ENCODE assay signal across 18 cellular contexts in the genomic region with DNA sequence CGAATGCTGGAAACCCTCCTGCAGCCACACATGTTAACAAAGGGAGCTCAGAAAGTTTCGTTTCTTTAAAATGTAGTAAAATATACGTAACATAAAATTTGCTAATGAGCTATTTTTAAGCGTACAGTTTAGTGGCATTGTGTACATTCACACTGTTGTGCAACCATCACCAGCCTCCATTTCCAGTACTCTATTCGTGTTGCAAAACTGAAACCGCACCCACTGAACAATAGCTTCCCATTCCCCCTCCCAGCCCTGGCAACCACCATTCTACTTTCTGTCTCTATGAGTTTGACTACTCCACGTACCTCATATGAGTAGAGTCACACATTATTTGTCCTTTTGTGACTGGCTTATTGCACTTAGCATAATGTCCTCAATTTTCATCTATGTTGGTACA.
A peak's percentile ranks its signal among the peaks of the same experiment; 100 is the strongest.
DNase-seq lines count a peak whose midpoint lies in the region; ATAC-seq and TF ChIP-seq lines count a peak whose summit lies in the region.
"Had no signal": no experiment of that assay in that cellular context is flagged by ENCODE, and none has a peak within 500 bp of the region (broad histone marks: within the 10 kb centered on the region; RNA-seq: fewer than 3 reads in every experiment).

No MANE protein-coding gene starts in this region.

- H2AFZ ChIP-seq in neural progenitor cell (replicated peaks) = no peak overlapping the region

- H3K27ac ChIP-seq in heart left ventricle = peak overlapping the region in 7 of 12 donors; percentile 2 to 87 (median 31)
- no peak overlapping the region for H3K27ac ChIP-seq in neural progenitor cell
- H3K27ac ChIP-seq: epithelial cell of prostate, SJSA1, tibial nerve had no signal

- H3K27ac Mint-ChIP-seq in CD14-positive monocyte (peak overlapping the region; percentile 95 to 100 (median 99)), neural progenitor cell (peak overlapping the region; percentile 69)
- H3K27ac Mint-ChIP-seq: activated naive CD4-positive, alpha-beta T cell treated with anti-CD3 and anti-CD28 coated beads, Interleukin-2, amount 50 U/mL, for 24 hours had no signal

- DNase-seq in CD14-positive monocyte (ENCODE audit: low spot score) (peak; percentile 90), NOMO-1 treated with dmso at 0.1 percent for 144 hours (lab: John Stamatoyannopoulos, UW; ENCODE audit: unreplicated experiment) (peak; percentile 89), heart left ventricle (no peak), neural progenitor cell (ENCODE audit: low spot score) (no peak), NCI-H2196 (lab: John Stamatoyannopoulos, UW; ENCODE audit: unreplicated experiment) (no peak), NCI-H2227 (lab: John Stamatoyannopoulos, UW; ENCODE audit: unreplicated experiment) (no peak), foreskin melanocyte (no peak)
- DNase-seq: central memory CD4-positive, alpha-beta T cell; hippocampal formation; NCI-H1694; NCI-H774; occipital lobe; stimulated activated CD4-positive, alpha-beta T cell treated with anti-CD3 and anti-CD28 coated beads, Interleukin-15, amount 100 ng/mL, for 24 hours had no signal

- peak overlapping the region; percentile 77 to 88 for H3K4me3 Mint-ChIP-seq in CD14-positive monocyte
- H3K4me3 Mint-ChIP-seq in neural progenitor cell = no peak overlapping the region
- H3K4me3 Mint-ChIP-seq: activated naive CD4-positive, alpha-beta T cell treated with anti-CD3 and anti-CD28 coated beads, Interleukin-2, amount 50 U/mL, for 24 hours had no signal

- peaks cover 7 to 50% (median 30%) of the 10 kb centered on the region in 12 donors for H3K4me1 ChIP-seq in heart left ventricle
- peaks cover under 1% of the 10 kb centered on the region for H3K4me1 ChIP-seq in neural progenitor cell

- H3F3A ChIP-seq in neural progenitor cell (ENCODE audit: low read depth) = no peaks in the 10 kb centered on the region

- H3K9me3 ChIP-seq in heart left ventricle = no peaks in the 10 kb centered on the region
- no peaks in the 10 kb centered on the region for H3K9me3 ChIP-seq in neural progenitor cell (ENCODE audit: low read depth)
- H3K9me3 ChIP-seq: SJSA1, tibial nerve had no signal

- no peak overlapping the region for H3K4me2 ChIP-seq in neural progenitor cell

- TF ChIP-seq CTCF in CD14-positive monocyte (IDR thresholded peaks at IDR 0.05) = no peak
- no peak for TF ChIP-seq CTCF in heart left ventricle (IDR thresholded peaks at IDR 0.05)
- no peak for TF ChIP-seq CTCF in neural progenitor cell (IDR thresholded peaks at IDR 0.05)

- H3K9me3 Mint-ChIP-seq in CD14-positive monocyte (no peaks in the 10 kb centered on the region), neural progenitor cell (peaks cover 4% of the 10 kb centered on the region)
- H3K9me3 Mint-ChIP-seq: activated naive CD4-positive, alpha-beta T cell treated with anti-CD3 and anti-CD28 coated beads, Interleukin-2, amount 50 U/mL, for 24 hours had no signal

- no peaks in the 10 kb centered on the region for H4K20me1 ChIP-seq in neural progenitor cell (ENCODE audit: low read depth)

- no peak for TF ChIP-seq POLR2A in heart left ventricle (IDR thresholded peaks at IDR 0.05)

- H3K27me3 ChIP-seq in heart left ventricle (no peaks in the 10 kb centered on the region), neural progenitor cell (no peaks in the 10 kb centered on the region)
- H3K27me3 ChIP-seq: SJSA1, tibial nerve had no signal

- peak overlapping the region in 1 of 12 donors; percentile 30 for H3K4me3 ChIP-seq in heart left ventricle
- H3K4me3 ChIP-seq in neural progenitor cell = no peak overlapping the region
- H3K4me3 ChIP-seq: SJSA1, tibial nerve had no signal

- peaks cover 0 to 1% (median 0%) of the 10 kb centered on the region in 3 donors for H3K27me3 Mint-ChIP-seq in CD14-positive monocyte (ENCODE audit: low read depth in 3 of 3)
- peaks cover 4% of the 10 kb centered on the region for H3K27me3 Mint-ChIP-seq in neural progenitor cell (ENCODE audit: insufficient read depth, low read depth)
- H3K27me3 Mint-ChIP-seq: activated naive CD4-positive, alpha-beta T cell treated with anti-CD3 and anti-CD28 coated beads, Interleukin-2, amount 50 U/mL, for 24 hours had no signal

- peaks cover 0 to 4% (median 0%) of the 10 kb centered on the region in 9 donors for H3K36me3 ChIP-seq in heart left ventricle
- H3K36me3 ChIP-seq in neural progenitor cell = no peaks in the 10 kb centered on the region
- H3K36me3 ChIP-seq: SJSA1 had no signal

- H3K4me1 Mint-ChIP-seq in CD14-positive monocyte = peaks cover 58% of the 10 kb centered on the region
- peaks cover 29% of the 10 kb centered on the region for H3K4me1 Mint-ChIP-seq in neural progenitor cell
- H3K4me1 Mint-ChIP-seq: activated naive CD4-positive, alpha-beta T cell treated with anti-CD3 and anti-CD28 coated beads, Interleukin-2, amount 50 U/mL, for 24 hours had no signal

- H3K36me3 Mint-ChIP-seq in CD14-positive monocyte = peaks cover 0 to 9% of the 10 kb centered on the region in 2 donors
- peaks cover 4% of the 10 kb centered on the region for H3K36me3 Mint-ChIP-seq in neural progenitor cell
- H3K36me3 Mint-ChIP-seq: activated naive CD4-positive, alpha-beta T cell treated with anti-CD3 and anti-CD28 coated beads, Interleukin-2, amount 50 U/mL, for 24 hours had no signal

- peak in 3 of 4 donors; percentile 43 to 75 (median 45) for ATAC-seq in heart left ventricle
- ATAC-seq in HG02571 (IDR thresholded peaks at IDR 0.05; ENCODE audit: unreplicated experiment) = no peak

- no peaks in the 10 kb centered on the region for H3K79me2 ChIP-seq in neural progenitor cell (ENCODE audit: low read depth)

- intact Hi-C loops in CD14-positive monocyte (cut with micrococcal nuclease) (no loop called here), heart left ventricle (cut with DNase I) (no loop called here)

- WGBS in heart left ventricle, 4 donors = 61 to 80% (median 78%) methylated on average over 7 of the region's 7 CpGs

- no peak overlapping the region for H3K9ac ChIP-seq in neural progenitor cell

Comparison
In these comparisons a context has a peak if more than half of its experiments do, and no peak if none do; other contexts are left out.
1. DNase-seq: peak in CD14-positive monocyte (single experiment) and NOMO-1 treated with dmso at 0.1 percent for 144 hours (single experiment); none in heart left ventricle (0 of 5), neural progenitor cell (single experiment), NCI-H2196 (single experiment), NCI-H2227 (single experiment) and foreskin melanocyte (single experiment).